In the genomic region with DNA sequence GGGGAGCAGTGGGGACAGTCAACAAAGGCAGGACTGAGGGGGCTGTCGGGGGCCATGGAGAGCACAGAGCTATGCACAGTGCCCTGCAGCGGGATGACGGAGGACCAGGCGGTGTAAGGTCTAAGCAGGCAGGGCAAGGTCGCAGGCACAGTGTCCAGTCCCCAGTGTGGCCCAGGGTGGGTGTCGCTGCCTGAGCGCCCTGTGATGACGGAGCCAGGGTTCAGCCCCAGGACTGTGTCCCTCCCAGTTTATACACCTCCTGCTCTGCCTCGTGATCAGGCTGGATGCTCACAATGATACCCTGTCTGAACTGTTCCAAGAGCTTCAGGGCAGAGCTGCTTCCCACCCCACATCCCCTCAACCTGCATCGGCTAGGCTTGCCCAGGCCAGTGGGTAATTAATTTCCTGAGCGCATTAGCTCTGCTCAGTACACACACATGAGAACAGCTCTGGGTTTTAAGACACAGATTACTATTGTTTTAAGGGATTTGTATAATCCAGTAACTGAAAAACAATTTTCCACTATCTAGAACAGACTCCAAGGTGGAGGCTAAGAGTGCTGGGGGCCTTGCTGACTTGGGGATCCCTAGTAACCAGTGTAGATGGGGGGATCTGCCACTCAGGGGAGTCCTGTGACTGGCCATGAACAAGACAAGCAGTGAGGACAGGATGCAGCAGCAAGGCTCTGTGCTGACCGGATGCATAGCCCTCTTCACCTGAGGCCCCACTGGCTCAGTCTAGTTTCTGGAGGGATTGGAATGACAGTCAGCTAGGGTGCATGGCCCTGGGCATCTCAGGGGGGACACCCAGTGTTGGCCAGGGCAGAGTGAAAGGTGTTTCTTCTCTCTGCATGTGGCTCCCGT, we compare ENCODE assay signal across 20 cellular contexts. TPM values are rescaled to one million over a fixed set of nuclear protein-coding genes. Genes with fewer than 3 reads are reported as not detected.
"Had no signal": no experiment of that assay in that cellular context is flagged by ENCODE, and none has a peak within 500 bp of the region (broad histone marks: within the 10 kb centered on the region; RNA-seq: fewer than 3 reads in every experiment).

No MANE protein-coding gene starts in this region.

- H3K4me1 ChIP-seq: colonic mucosa had no signal

- H3K36me3 ChIP-seq: ascending aorta, colonic mucosa, heart right ventricle, tibial artery had no signal

- H3K9me3 ChIP-seq: ascending aorta, colonic mucosa, heart right ventricle, tibial artery had no signal

- DNase-seq: activated CD4-positive, alpha-beta T cell treated with anti-CD3 and anti-CD28 coated beads for 1 hour; activated CD4-positive, alpha-beta T cell treated with anti-CD3 and anti-CD28 coated beads, Interleukin-2, amount 50 U/mL, for 1 hour; activated CD8-positive, alpha-beta T cell treated with anti-CD3 and anti-CD28 coated beads, Interleukin-2, amount 10 ng/mL, durations not matched to agents 7 days and 5 days; activated gamma-delta T cell treated with Interleukin-2 at 50 U/mL for 16 hours; colonic mucosa; heart right ventricle; islet precursor cell; left colon; naive B cell; stimulated activated CD4-positive, alpha-beta T cell treated with anti-CD3 and anti-CD28 coated beads, Interleukin-2, amount 100 ng/mL, for 48 hours; stimulated activated naive CD4-positive, alpha-beta T cell treated with Interleukin-2 at 50 U/mL for 16 hours; tibial artery had no signal

- ATAC-seq: activated CD8-positive, alpha-beta T cell treated with anti-CD3 and anti-CD28 coated beads, Interleukin-2, amount 10 ng/mL, durations not matched to agents 7 days and 5 days; activated naive CD4-positive, alpha-beta T cell treated with anti-CD3 and anti-CD28 coated beads, Interleukin-2, amount 50 U/mL, for 72 hours; heart right ventricle; left colon had no signal

- H3K27ac ChIP-seq: ascending aorta, colonic mucosa, epithelial cell of prostate, heart right ventricle, tibial artery had no signal

- H3K4me3 ChIP-seq: ascending aorta, colonic mucosa, heart right ventricle, lung, tibial artery had no signal

- H3K27me3 ChIP-seq: ascending aorta, colonic mucosa, heart right ventricle, tibial artery had no signal

RNA-seq across cellular contexts. Expression of a gene that starts 37.5 kb away (rescaled TPM):
- total RNA-seq: activated T-helper 1 cell treated with anti-CD3 and anti-CD28 coated beads, Interleukin-12 subunit alpha, Interleukin-12 subunit beta, Interleukin-2, Interleukin-4 antibody, amounts not matched to agents 30 ng/mL and 10 ng/mL and 1 ng/mL, durations not matched to agents 14 hours and 24 hours and 36 hours; ascending aorta; mesenteric fat pad; subcutaneous adipose tissue; T-helper 2 cell treated with Interferon-gamma antibody and Interleukin-4, amounts not matched to agents 100 ng/mL and 5 ng/mL, for 36 hours had no signal

RNA-seq across cellular contexts. Expression of a gene that starts 40.9 kb away (rescaled TPM):
- total RNA-seq: T-helper 2 cell treated with Interferon-gamma antibody and Interleukin-4, amounts not matched to agents 100 ng/mL and 5 ng/mL, for 36 hours had no signal
